In genomic region chr12:22473212-22473611, GRCh38 we compare ENCODE assay signal across 14 cellular contexts.
A peak's percentile ranks its signal among the peaks of the same experiment; 100 is the strongest.
DNase-seq lines count a peak whose midpoint lies in the region; ATAC-seq, FAIRE-seq and TF ChIP-seq lines count a peak whose summit lies in the region.
"Had no signal": no experiment of that assay in that cellular context is flagged by ENCODE, and none has a peak within 500 bp of the region (broad histone marks: within the 10 kb centered on the region; RNA-seq: fewer than 3 reads in every experiment).

No MANE protein-coding gene starts in this region.

- peaks cover 50% of the 10 kb centered on the region for H3K36me3 Mint-ChIP-seq in activated B cell treated with CpG ODN at 0.5 μM for 24 hours (ENCODE audit: low read depth)

- CTCF ChIA-PET in activated B cell treated with CpG ODN at 0.5 μM for 24 hours (lab: Charles Lee), result no interaction called here

- intact Hi-C loops in activated B cell treated with CpG ODN at 0.5 μM for 24 hours (cut with micrococcal nuclease), result loop anchor here (5.0 kb wide), 1 partner anchor 154 kb away; the partner anchor contains the start of gene ETNK1

- ATAC-seq in GM19463 (IDR thresholded peaks at IDR 0.05; ENCODE audit: unreplicated experiment), result peak; percentile 67
- ATAC-seq in HG02885 (IDR thresholded peaks at IDR 0.05; ENCODE audit: poor library complexity, unreplicated experiment), result peak; percentile 63
- ATAC-seq in activated B cell treated with CpG ODN at 0.5 μM for 24 hours (ENCODE audit: low read depth), result peak; percentile 62
- ATAC-seq: activated CD8-positive, alpha-beta memory T cell treated with anti-CD3 and anti-CD28 coated beads, Interleukin-2, amount 10 ng/mL, durations not matched to agents 7 days and 5 days; lower lobe of right lung; Panc1 had no signal

- H3K4me1 Mint-ChIP-seq in activated B cell treated with CpG ODN at 0.5 μM for 24 hours, result peaks cover 10% of the 10 kb centered on the region

- POLR2A ChIA-PET in activated B cell treated with CpG ODN at 0.5 μM for 24 hours (lab: Charles Lee), result no interaction called here

- H3K4me3 Mint-ChIP-seq in activated B cell treated with CpG ODN at 0.5 μM for 24 hours, result no peak overlapping the region
- H3K4me3 Mint-ChIP-seq: activated CD8-positive, alpha-beta memory T cell treated with anti-CD3 and anti-CD28 coated beads, Interleukin-2, amount 10 ng/mL, durations not matched to agents 7 days and 5 days had no signal

- no peak for TF ChIP-seq CTCF in activated B cell treated with CpG ODN at 0.5 μM for 24 hours (IDR thresholded peaks at IDR 0.05)

- no peak for DNase-seq in GM12892 (ENCODE audit: insufficient read length)
- DNase-seq in activated B cell treated with CpG ODN at 0.5 μM for 24 hours, result no peak
- no peak for DNase-seq in Ammon's horn (ENCODE audit: low spot score)
- DNase-seq in stimulated activated CD4-positive, alpha-beta T cell treated with anti-CD3 and anti-CD28 coated beads, Interleukin-15, amount 100 ng/mL, for 24 hours, result no peak
- no peak for DNase-seq in NCI-H2171 treated with DMSO at 0.1 percent for 48 hours (lab: John Stamatoyannopoulos, UW)
- no peak for DNase-seq in HuH-7 (ENCODE audit: low spot score)
- DNase-seq: activated CD8-positive, alpha-beta memory T cell treated with anti-CD3 and anti-CD28 coated beads, Interleukin-2, amount 10 ng/mL, durations not matched to agents 7 days and 5 days; C1 segment of cervical spinal cord; lower lobe of right lung; nucleus accumbens; stimulated activated CD4-positive, alpha-beta T cell treated with anti-CD3 and anti-CD28 coated beads, Interleukin-12 subunit alpha, Interleukin-12 subunit beta, amount 100 ng/mL, for 4 hours had no signal

- H3K9me3 Mint-ChIP-seq in activated B cell treated with CpG ODN at 0.5 μM for 24 hours, result no peaks in the 10 kb centered on the region

- H3K27ac Mint-ChIP-seq in activated B cell treated with CpG ODN at 0.5 μM for 24 hours, result peak overlapping the region; percentile 3
- H3K27ac Mint-ChIP-seq: activated CD8-positive, alpha-beta memory T cell treated with anti-CD3 and anti-CD28 coated beads, Interleukin-2, amount 10 ng/mL, durations not matched to agents 7 days and 5 days had no signal

- FAIRE-seq in GM12892 (lab: Jason Lieb, UNC), result peak; percentile 69

- H3K27me3 Mint-ChIP-seq in activated B cell treated with CpG ODN at 0.5 μM for 24 hours, result no peaks in the 10 kb centered on the region
- H3K27me3 Mint-ChIP-seq: activated CD8-positive, alpha-beta memory T cell treated with anti-CD3 and anti-CD28 coated beads, Interleukin-2, amount 10 ng/mL, durations not matched to agents 7 days and 5 days had no signal

- TF ChIP-seq POLR2A in GM12892 (IDR thresholded peaks at IDR 0.05; ENCODE audit: low read depth, low read length), result no peak
